ENCODE assay signal across 25 cellular contexts in the genomic region with DNA sequence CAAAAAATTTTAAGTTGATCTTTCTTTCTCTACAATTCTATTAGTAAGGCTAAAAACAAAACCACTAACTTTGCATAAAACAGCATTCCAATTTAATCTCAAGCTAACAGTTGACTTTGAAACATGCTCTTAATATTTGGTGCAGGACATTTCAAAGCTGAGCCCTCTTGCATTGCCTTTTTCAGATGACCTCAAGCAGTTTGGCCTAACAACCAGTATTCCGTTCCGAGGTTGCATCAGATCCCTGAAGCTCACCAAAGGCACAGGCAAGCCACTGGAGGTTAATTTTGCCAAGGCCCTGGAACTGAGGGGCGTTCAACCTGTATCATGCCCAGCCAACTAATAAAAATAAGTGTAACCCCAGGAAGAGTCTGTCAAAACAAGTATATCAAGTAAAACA.
"Had no signal": no experiment of that assay in that cellular context is flagged by ENCODE, and none has a peak within 500 bp of the region (broad histone marks: within the 10 kb centered on the region; RNA-seq: fewer than 3 reads in every experiment).

No MANE protein-coding gene starts in this region.

- H3K4me1 ChIP-seq: ascending aorta, Peyer's patch had no signal

- H3K9me3 ChIP-seq: ascending aorta, Peyer's patch, SJSA1, SK-N-SH had no signal

- H3K27ac ChIP-seq: ascending aorta, Peyer's patch, SJSA1 had no signal

- H3K36me3 ChIP-seq: Peyer's patch, SJSA1 had no signal

- ATAC-seq: activated naive CD8-positive, alpha-beta T cell treated with anti-CD3 and anti-CD28 coated beads, Interleukin-2, amount 50 U/mL, for 24 hours; activated T-cell treated with anti-CD3 and anti-CD28 coated beads, Interleukin-2, amount 50 U/mL, for 4 hours; PC-3 had no signal

- H3K27me3 ChIP-seq: ascending aorta, Peyer's patch, SJSA1 had no signal

- DNase-seq: activated CD4-positive, alpha-beta T cell treated with anti-CD3 and anti-CD28 coated beads, Interleukin-2, amount 10 ng/mL, durations not matched to agents 7 days and 5 days; activated CD4-positive, alpha-beta T cell treated with anti-CD3 and anti-CD28 coated beads, Interleukin-2, amount 50 U/mL, for 48 hours; activated CD8-positive, alpha-beta memory T cell treated with anti-CD3 and anti-CD28 coated beads, Interleukin-2, amount 50 U/mL, for 4 hours; activated gamma-delta T cell treated with Interleukin-2 at 50 U/mL for 16 hours; activated naive CD4-positive, alpha-beta T cell treated with anti-CD3 and anti-CD28 coated beads, Interleukin-2, amount 10 ng/mL, durations not matched to agents 7 days and 5 days; activated naive CD8-positive, alpha-beta T cell treated with anti-CD3 and anti-CD28 coated beads, Interleukin-2, amount 50 U/mL, for 24 hours; activated T-cell treated with anti-CD3 and anti-CD28 coated beads for 4 hours; activated T-cell treated with anti-CD3 and anti-CD28 coated beads, Interleukin-2, amount 50 U/mL, for 4 hours; amniotic stem cell; caudate nucleus; cerebellar nuclear complex; MV-4-11; NCI-H1092; NCI-H1436 treated with DMSO at 0.1 percent for 48 hours; NCI-H1694 treated with DMSO at 0.1 percent for 48 hours; NCI-H2029; NCI-H345; NCI-H524 treated with DMSO at 0.1 percent for 48 hours; PC-3; Peyer's patch; RPMI8226; SHP77 treated with DMSO at 0.1 percent for 48 hours; SK-N-SH had no signal

- H3K4me3 ChIP-seq: ascending aorta, Peyer's patch, SJSA1 had no signal
